ENCODE assay signal across 9 cellular contexts in genomic region chr11:62592989-62593421, GRCh38. TPM values are rescaled to one million over a fixed set of nuclear protein-coding genes. Genes with fewer than 3 reads are reported as not detected.
A peak's percentile ranks its signal among the peaks of the same experiment; 100 is the strongest.
DNase-seq lines count a peak whose midpoint lies in the region; ATAC-seq lines count a peak whose summit lies in the region.
"Had no signal": no experiment of that assay in that cellular context is flagged by ENCODE, and none has a peak within 500 bp of the region (broad histone marks: within the 10 kb centered on the region; RNA-seq: fewer than 3 reads in every experiment).

No MANE protein-coding gene starts in this region.

- peak overlapping the region; percentile 36 for H3K4me3 Mint-ChIP-seq in T-helper 1 cell treated with Interleukin-12 subunit alpha and Interleukin-12 subunit beta and Interleukin-4 antibody, amounts not matched to agents 30 μg/mL and 1 μg/mL, for 36 hours
- peak overlapping the region in 2 of 5 donors; percentile 76 to 94 for H3K4me3 Mint-ChIP-seq in immature natural killer cell

- H3K4me1 Mint-ChIP-seq in T-helper 1 cell treated with Interleukin-12 subunit alpha and Interleukin-12 subunit beta and Interleukin-4 antibody, amounts not matched to agents 30 μg/mL and 1 μg/mL, for 36 hours (ENCODE audit: low read depth), result peaks cover 39% of the 10 kb centered on the region
- peaks cover 50 to 61% of the 10 kb centered on the region in 2 donors for H3K4me1 Mint-ChIP-seq in immature natural killer cell

- H3K4me3 ChIP-seq in stomach smooth muscle (ENCODE audit: low read length in 2 of 2), result no peak overlapping the region

- H3K9me3 Mint-ChIP-seq in T-helper 1 cell treated with Interleukin-12 subunit alpha and Interleukin-12 subunit beta and Interleukin-4 antibody, amounts not matched to agents 30 μg/mL and 1 μg/mL, for 36 hours, result no peaks in the 10 kb centered on the region
- no peaks in the 10 kb centered on the region for H3K9me3 Mint-ChIP-seq in activated naive CD4-positive, alpha-beta T cell treated with anti-CD3 and anti-CD28 coated beads, Interleukin-2, amount 50 U/mL, for 72 hours
- H3K9me3 Mint-ChIP-seq in immature natural killer cell, result no peaks in the 10 kb centered on the region

- peaks cover 27% of the 10 kb centered on the region for H3K4me1 ChIP-seq in stomach smooth muscle (ENCODE audit: control insufficient read depth, insufficient read depth, low read length)

- H3K27me3 Mint-ChIP-seq in T-helper 1 cell treated with Interleukin-12 subunit alpha and Interleukin-12 subunit beta and Interleukin-4 antibody, amounts not matched to agents 30 μg/mL and 1 μg/mL, for 36 hours (ENCODE audit: low read depth), result no peaks in the 10 kb centered on the region
- peaks cover 8 to 17% (median 10%) of the 10 kb centered on the region in 3 donors for H3K27me3 Mint-ChIP-seq in immature natural killer cell (ENCODE audit: low read depth in 3 of 3)

- ATAC-seq in activated naive CD4-positive, alpha-beta T cell treated with anti-CD3 and anti-CD28 coated beads, Interleukin-2, amount 50 U/mL, for 72 hours, result no peak

- peak overlapping the region; percentile 98 for H3K27ac Mint-ChIP-seq in T-helper 1 cell treated with Interleukin-12 subunit alpha and Interleukin-12 subunit beta and Interleukin-4 antibody, amounts not matched to agents 30 μg/mL and 1 μg/mL, for 36 hours
- peak overlapping the region; percentile 68 to 99 for H3K27ac Mint-ChIP-seq in activated naive CD4-positive, alpha-beta T cell treated with anti-CD3 and anti-CD28 coated beads, Interleukin-2, amount 50 U/mL, for 72 hours
- peak overlapping the region; percentile 93 to 100 (median 98) for H3K27ac Mint-ChIP-seq in immature natural killer cell

- H3K36me3 Mint-ChIP-seq in T-helper 1 cell treated with Interleukin-12 subunit alpha and Interleukin-12 subunit beta and Interleukin-4 antibody, amounts not matched to agents 30 μg/mL and 1 μg/mL, for 36 hours (ENCODE audit: low read depth), result peaks cover 43% of the 10 kb centered on the region
- peaks cover 39 to 42% of the 10 kb centered on the region in 2 donors for H3K36me3 Mint-ChIP-seq in activated naive CD4-positive, alpha-beta T cell treated with anti-CD3 and anti-CD28 coated beads, Interleukin-2, amount 50 U/mL, for 72 hours
- peaks cover 10 to 34% (median 25%) of the 10 kb centered on the region in 3 donors for H3K36me3 Mint-ChIP-seq in immature natural killer cell

- peak overlapping the region; percentile 96 for H3K27ac ChIP-seq in stomach smooth muscle (ENCODE audit: low read length)

- peak overlapping the region; percentile 67 to 91 for H3K9ac ChIP-seq in stomach smooth muscle (ENCODE audit: low read length in 2 of 2)

- peaks cover 42 to 46% of the 10 kb centered on the region in 2 donors for H3K36me3 ChIP-seq in stomach smooth muscle (ENCODE audit: control insufficient read depth in 2 of 2, insufficient read depth in 2 of 2, low read length in 2 of 2)

- DNase-seq in T-helper 1 cell (no peak), immature natural killer cell (no peak), activated gamma-delta T cell (lab: John Stamatoyannopoulos, UW) (no peak), COLO668 (lab: John Stamatoyannopoulos, UW; ENCODE audit: unreplicated experiment) (no peak), NCI-H187 (lab: John Stamatoyannopoulos, UW) (no peak)
- no peak for DNase-seq in activated naive CD4-positive, alpha-beta T cell treated with anti-CD3 and anti-CD28 coated beads, Interleukin-2, amount 50 U/mL, for 72 hours (ENCODE audit: low spot score in 2 of 2)

- H3K9me3 ChIP-seq in stomach smooth muscle (ENCODE audit: control insufficient read depth in 2 of 2, low read length in 2 of 2), result no peaks in the 10 kb centered on the region
- H3K9me3 ChIP-seq: A549 had no signal

- no peaks in the 10 kb centered on the region for H3K27me3 ChIP-seq in stomach smooth muscle (ENCODE audit: control insufficient read depth in 1 of 2, insufficient read depth in 2 of 2, low read length in 2 of 2)

RNA-seq across cellular contexts. Expression of gene TUT1, which starts 1.7 kb away (rescaled TPM):
- total RNA-seq in activated naive CD4-positive, alpha-beta T cell treated with anti-CD3 and anti-CD28 coated beads, Interleukin-2, amount 50 U/mL, for 72 hours, result 10 to 100 TPM; 31.8 to 34.9 TPM
- polyA plus RNA-seq in immature natural killer cell, result 10 to 100 TPM in 2 of 3 donors, 1 to 10 TPM in 1; 7.3 to 16.2 (median 12.5) TPM

RNA-seq across cellular contexts. Expression of gene MTA2, which starts 8.7 kb away (rescaled TPM):
- 100 to 1,000 TPM; 180 to 259 TPM for total RNA-seq in activated naive CD4-positive, alpha-beta T cell treated with anti-CD3 and anti-CD28 coated beads, Interleukin-2, amount 50 U/mL, for 72 hours
- polyA plus RNA-seq in immature natural killer cell, result 10 to 100 TPM in 2 of 3 donors, 1 to 10 TPM in 1; 9.7 to 48.4 (median 22.4) TPM

RNA-seq across cellular contexts. Expression of gene EEF1G, which starts 19.3 kb away (rescaled TPM):
- total RNA-seq in activated naive CD4-positive, alpha-beta T cell treated with anti-CD3 and anti-CD28 coated beads, Interleukin-2, amount 50 U/mL, for 72 hours, result 1,000 to 10,000 TPM; 1,622 to 2,023 TPM
- 100 to 1,000 TPM; 628 to 849 (median 821) TPM for polyA plus RNA-seq in immature natural killer cell

RNA-seq across cellular contexts. Expression of gene EML3, which starts 19.6 kb away (rescaled TPM):
- total RNA-seq in activated naive CD4-positive, alpha-beta T cell treated with anti-CD3 and anti-CD28 coated beads, Interleukin-2, amount 50 U/mL, for 72 hours, result 100 to 1,000 TPM; 104 to 141 TPM
- 10 to 100 TPM; 15.9 to 25.8 (median 17.9) TPM for polyA plus RNA-seq in immature natural killer cell

RNA-seq across cellular contexts. Expression of gene ROM1, which starts 20.1 kb away (rescaled TPM):
- total RNA-seq in activated naive CD4-positive, alpha-beta T cell treated with anti-CD3 and anti-CD28 coated beads, Interleukin-2, amount 50 U/mL, for 72 hours, result 1 to 10 TPM; 1.1 to 1.9 TPM
- polyA plus RNA-seq in immature natural killer cell, result 1 to 10 TPM in 2 of 3 donors, under 1 TPM in 1; 0.17 to 2.1 (median 1.6) TPM
